2 cellular contexts compared by ENCODE assay signal in genomic region chr15:79329186-79329611, GRCh38.
TF ChIP-seq lines count a peak whose summit lies in the region.

No MANE protein-coding gene starts in this region.

TF ChIP-seq in GM23338, 12 proteins besides CTCF, POLR2A, EP300 and RAD21 (continued from another document):
- no peak for TF ChIP-seq REST (IDR thresholded peaks at IDR 0.05; ENCODE audit: unreplicated experiment)
- TF ChIP-seq EZH2phosphoT487 (IDR thresholded peaks at IDR 0.05; ENCODE audit: unreplicated experiment), result no peak
- no peak for TF ChIP-seq ZNF114 (CRISPR knock-in tag; IDR thresholded peaks at IDR 0.05)
- TF ChIP-seq NANOG (IDR thresholded peaks at IDR 0.05; ENCODE audit: borderline replicate concordance), result no peak
- no peak for TF ChIP-seq JUNB (IDR thresholded peaks at IDR 0.05; ENCODE audit: unreplicated experiment)
- no peak for TF ChIP-seq ZNF462 (CRISPR knock-in tag; IDR thresholded peaks at IDR 0.05)
- TF ChIP-seq ETS1 (IDR thresholded peaks at IDR 0.05), result no peak
- TF ChIP-seq POLR2AphosphoS5 (IDR thresholded peaks at IDR 0.05; ENCODE audit: low read depth), result no peak
- TF ChIP-seq EZH2 (IDR thresholded peaks at IDR 0.05; ENCODE audit: low read depth, unreplicated experiment), result no peak
TF ChIP-seq in GM23338: peak in this region for 0.

TF ChIP-seq in endothelial cell of umbilical vein, 7 proteins besides CTCF, POLR2A, EP300 and RAD21 (continued from another document):
- TF ChIP-seq POLR2AphosphoS5 (IDR thresholded peaks at IDR 0.05; ENCODE audit: insufficient read depth, low read depth, low read length), result no peak
- TF ChIP-seq FOS (IDR thresholded peaks at IDR 0.05; ENCODE audit: borderline replicate concordance, insufficient read depth, low read length), result peak; percentile 66
- TF ChIP-seq JUN (IDR thresholded peaks at IDR 0.05; ENCODE audit: borderline replicate concordance, insufficient read depth, insufficient read length, low read depth), result peak; percentile 25
- no peak for TF ChIP-seq MYC (IDR thresholded peaks at IDR 0.05; ENCODE audit: low read depth, low read length)
- TF ChIP-seq GATA2 (IDR thresholded peaks at IDR 0.05; ENCODE audit: insufficient read depth, insufficient read length, low read depth, low read length), result no peak
